Comparison of ENCODE assay signal across 14 cellular contexts in genomic region chr13:99305180-99305965, GRCh38. TPM values are rescaled to one million over a fixed set of nuclear protein-coding genes. Genes with fewer than 3 reads are reported as not detected.
DNase-seq lines count a peak whose midpoint lies in the region; ATAC-seq and TF ChIP-seq lines count a peak whose summit lies in the region.
"Had no signal": no experiment of that assay in that cellular context is flagged by ENCODE, and none has a peak within 500 bp of the region (broad histone marks: within the 10 kb centered on the region; RNA-seq: fewer than 3 reads in every experiment).

No MANE protein-coding gene starts in this region.

- TF ChIP-seq CTCF in fibroblast of villous mesenchyme (IDR thresholded peaks at IDR 0.05; ENCODE audit: insufficient read depth, low read depth, low read length), result no peak

- H3K4me3 Mint-ChIP-seq in activated T-cell treated with anti-CD3 and anti-CD28 coated beads, Interleukin-2, amount 50 U/mL, for 4 hours, result peak overlapping the region; percentile 94
- H3K4me3 Mint-ChIP-seq in activated CD4-positive, alpha-beta memory T cell treated with anti-CD3 and anti-CD28 coated beads for 36 hours, result peak overlapping the region; percentile 93

- peaks cover 28% of the 10 kb centered on the region for H3K36me3 Mint-ChIP-seq in activated T-cell treated with anti-CD3 and anti-CD28 coated beads, Interleukin-2, amount 50 U/mL, for 4 hours (ENCODE audit: insufficient read depth)
- peaks cover 47% of the 10 kb centered on the region for H3K36me3 Mint-ChIP-seq in activated CD4-positive, alpha-beta memory T cell treated with anti-CD3 and anti-CD28 coated beads for 36 hours

- no peaks in the 10 kb centered on the region for H3K27me3 ChIP-seq in subcutaneous abdominal adipose tissue (ENCODE audit: control insufficient read depth in 5 of 5, insufficient read depth in 4 of 5, low read length in 5 of 5)

- no peaks in the 10 kb centered on the region for H3K27me3 Mint-ChIP-seq in activated T-cell treated with anti-CD3 and anti-CD28 coated beads, Interleukin-2, amount 50 U/mL, for 4 hours (ENCODE audit: low read depth)
- no peaks in the 10 kb centered on the region for H3K27me3 Mint-ChIP-seq in activated CD4-positive, alpha-beta memory T cell treated with anti-CD3 and anti-CD28 coated beads for 36 hours

- no peaks in the 10 kb centered on the region for H3K9me3 ChIP-seq in subcutaneous abdominal adipose tissue (ENCODE audit: control insufficient read depth in 5 of 5, low read length in 5 of 5)

- POLR2A ChIA-PET in activated CD4-positive, alpha-beta memory T cell treated with anti-CD3 and anti-CD28 coated beads for 36 hours (lab: Charles Lee), result interaction anchor here (0.6 to 14.1 kb wide), 13 partner anchors 7 to 732 kb away, joined by 3 to 246 read pairs (median 8); partner anchors contain the start of gene UBAC2

- DNase-seq in activated T-cell treated with anti-CD3 and anti-CD28 coated beads, Interleukin-2, amount 50 U/mL, for 4 hours, result no peak
- DNase-seq in activated T-cell treated with anti-CD3 and anti-CD28 coated beads, Interleukin-2, amount 50 U/mL, for 1 hour, result no peak
- no peak for DNase-seq in activated CD4-positive, alpha-beta memory T cell treated with anti-CD3 and anti-CD28 coated beads for 36 hours
- no peak for DNase-seq in fibroblast of villous mesenchyme (ENCODE audit: low read depth)
- no peak for DNase-seq in SHP77 treated with DMSO at 0.1 percent for 48 hours (lab: John Stamatoyannopoulos, UW)
- no peak for DNase-seq in OCI-M2 (lab: John Stamatoyannopoulos, UW; ENCODE audit: unreplicated experiment)
- DNase-seq in T-helper 9 cell, result no peak
- DNase-seq: ACHN; central memory CD4-positive, alpha-beta T cell; NCI-H1105; NCI-H69; SHP77 had no signal

- H3K4me3 ChIP-seq in fibroblast of villous mesenchyme (ENCODE audit: low read depth, low read length) (peak overlapping the region; percentile 15), subcutaneous abdominal adipose tissue (ENCODE audit: low read depth in 1 of 5, low read length in 5 of 5) (peak overlapping the region in 4 of 5 donors; percentile 3 to 62 (median 28))

- peaks cover 0 to 20% (median 6%) of the 10 kb centered on the region in 5 donors for H3K4me1 ChIP-seq in subcutaneous abdominal adipose tissue (ENCODE audit: control insufficient read depth in 5 of 5, insufficient read depth in 5 of 5, low read length in 5 of 5)

- no peaks in the 10 kb centered on the region for H3K9me3 Mint-ChIP-seq in activated T-cell treated with anti-CD3 and anti-CD28 coated beads, Interleukin-2, amount 50 U/mL, for 4 hours
- no peaks in the 10 kb centered on the region for H3K9me3 Mint-ChIP-seq in activated CD4-positive, alpha-beta memory T cell treated with anti-CD3 and anti-CD28 coated beads for 36 hours

- CTCF ChIA-PET in activated CD4-positive, alpha-beta memory T cell treated with anti-CD3 and anti-CD28 coated beads for 36 hours (lab: Charles Lee), result interaction anchor here (0.9 to 9.8 kb wide), 6 partner anchors 16 to 132 kb away, joined by 3 to 93 read pairs (median 8); no protein-coding TSS in a partner anchor

- H3K9ac ChIP-seq in subcutaneous abdominal adipose tissue (ENCODE audit: low read length in 5 of 5), result peak overlapping the region in 1 of 5 donors; percentile 65

- intact Hi-C loops in activated CD4-positive, alpha-beta memory T cell treated with anti-CD3 and anti-CD28 coated beads for 36 hours (cut with micrococcal nuclease), result loop anchor here (5.0 to 10.0 kb wide), 3 partner anchors 103 to 299 kb away; partner anchors contain the start of genes CLYBL and UBAC2

- peak overlapping the region; percentile 99 for H3K27ac Mint-ChIP-seq in activated CD4-positive, alpha-beta memory T cell treated with anti-CD3 and anti-CD28 coated beads for 36 hours

- no peak overlapping the region for H3K27ac ChIP-seq in subcutaneous abdominal adipose tissue (ENCODE audit: low read depth, low read length)

- H3K36me3 ChIP-seq in subcutaneous abdominal adipose tissue (ENCODE audit: control insufficient read depth in 5 of 5, insufficient read depth in 5 of 5, low read length in 5 of 5), result peaks cover 0 to 13% (median 3%) of the 10 kb centered on the region in 5 donors

- ATAC-seq in activated T-cell treated with anti-CD3 and anti-CD28 coated beads, Interleukin-2, amount 50 U/mL, for 4 hours, result no peak

- peaks cover 76% of the 10 kb centered on the region for H3K4me1 Mint-ChIP-seq in activated T-cell treated with anti-CD3 and anti-CD28 coated beads, Interleukin-2, amount 50 U/mL, for 4 hours (ENCODE audit: low read depth)
- H3K4me1 Mint-ChIP-seq in activated CD4-positive, alpha-beta memory T cell treated with anti-CD3 and anti-CD28 coated beads for 36 hours (ENCODE audit: low read depth), result peaks cover 67% of the 10 kb centered on the region

RNA-seq across cellular contexts. Expression of gene GPR183, which starts 1.8 kb away (rescaled TPM):
- total RNA-seq in activated T-cell treated with anti-CD3 and anti-CD28 coated beads, Interleukin-2, amount 50 U/mL, for 4 hours, result 10 to 100 TPM; 48.6 to 86.8 (median 65.7) TPM
- total RNA-seq in activated CD4-positive, alpha-beta memory T cell treated with anti-CD3 and anti-CD28 coated beads for 36 hours, result 10 to 100 TPM; 46.4 to 47.1 TPM
- 0.86 and 4.5 TPM in 2 replicates for total RNA-seq in fibroblast of villous mesenchyme

RNA-seq across cellular contexts. Expression of gene GPR18, which starts 47.2 kb away (rescaled TPM):
- total RNA-seq in activated T-cell treated with anti-CD3 and anti-CD28 coated beads, Interleukin-2, amount 50 U/mL, for 4 hours, result 1 to 10 TPM; 3.3 to 4.0 (median 3.9) TPM
- 1 to 10 TPM; 2.4 to 2.8 TPM for total RNA-seq in activated CD4-positive, alpha-beta memory T cell treated with anti-CD3 and anti-CD28 coated beads for 36 hours
- total RNA-seq in fibroblast of villous mesenchyme, result not detected in 2 replicates
- total RNA-seq: H4 had no signal
